12 cellular contexts compared by ENCODE assay signal in the genomic region with DNA sequence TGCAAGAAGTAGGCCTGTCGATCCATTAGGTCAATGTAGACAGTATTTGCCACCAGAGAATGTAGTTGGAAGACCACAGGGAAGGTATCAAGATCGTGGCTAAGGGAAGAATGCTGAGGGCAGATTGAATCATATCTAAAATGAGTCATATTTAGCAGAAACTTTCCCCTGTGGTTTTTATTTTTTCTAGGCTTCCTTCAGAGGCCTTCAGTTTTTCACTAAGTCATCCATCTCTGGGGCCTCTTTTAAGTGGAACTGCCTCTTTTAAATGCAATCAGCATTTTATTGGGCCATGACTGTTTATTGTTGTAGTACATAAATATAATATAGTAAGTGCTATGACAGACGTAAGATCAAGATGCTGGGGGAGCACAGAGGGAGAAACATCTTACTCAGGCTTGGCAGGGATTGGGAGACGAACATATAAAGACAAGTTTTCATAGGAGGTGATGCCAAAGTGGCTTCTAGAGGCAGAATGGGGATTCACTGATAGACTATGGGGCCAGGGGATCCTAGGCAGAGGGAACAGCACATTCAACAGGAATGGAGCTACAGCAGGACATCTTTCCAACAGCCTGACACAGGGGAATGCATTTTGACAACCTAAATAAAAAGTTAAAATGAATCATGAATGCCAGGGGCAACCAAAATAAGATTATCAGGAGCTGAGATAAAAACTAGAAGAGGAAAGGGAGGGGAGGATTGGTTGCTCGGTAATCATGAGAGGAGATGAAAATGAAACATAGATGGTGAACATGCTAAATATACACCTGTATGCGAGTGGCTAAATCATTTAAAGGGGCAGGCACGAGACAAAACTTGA. TPM values are rescaled to one million over a fixed set of nuclear protein-coding genes. Genes with fewer than 3 reads are reported as not detected.
DNase-seq lines count a peak whose midpoint lies in the region; ATAC-seq, FAIRE-seq and TF ChIP-seq lines count a peak whose summit lies in the region.
"Had no signal": no experiment of that assay in that cellular context is flagged by ENCODE, and none has a peak within 500 bp of the region (broad histone marks: within the 10 kb centered on the region; RNA-seq: fewer than 3 reads in every experiment).

No MANE protein-coding gene starts in this region.

- DNase-seq in A549 (ENCODE audit: low read depth in 1 of 2, low spot score in 1 of 2) (peak in 1 of 2 experiments; percentile 4), astrocyte of the hippocampus (ENCODE audit: low read depth, low spot score) (peak; percentile 80), NCI-H2081 (lab: John Stamatoyannopoulos, UW) (no peak), testis (no peak), caudate nucleus (lab: John Stamatoyannopoulos, UW) (no peak), A673 (ENCODE audit: low spot score) (no peak)
- DNase-seq: DND-41, posterior cingulate gyrus had no signal

- no peak for ATAC-seq in A549
- ATAC-seq in GM19395 (IDR thresholded peaks at IDR 0.05; ENCODE audit: unreplicated experiment), result peak; percentile 82
- ATAC-seq in HG03460 (IDR thresholded peaks at IDR 0.05; ENCODE audit: unreplicated experiment), result peak; percentile 68

- H3K36me3 ChIP-seq in testis (ENCODE audit: low read depth, missing control alignments), result no peaks in the 10 kb centered on the region
- no peaks in the 10 kb centered on the region for H3K36me3 ChIP-seq in A673 (ENCODE audit: insufficient read depth, low read length, poor library complexity, severe bottlenecking)
- H3K36me3 ChIP-seq: cardiac muscle cell had no signal

- BruUV-seq in A673 (replicated peaks; lab: Mats Ljungman, UMichigan), result no TSS peak

- H3K27ac ChIP-seq in A549 (peak overlapping the region in 1 of 2 experiments; percentile 10; a peak in 1 of 6 replicates), testis (no peak overlapping the region), caudate nucleus (ENCODE audit: low read depth, low read length) (no peak overlapping the region), A673 (ENCODE audit: low read depth, low read length, poor library complexity, severe bottlenecking) (no peak overlapping the region)
- H3K27ac ChIP-seq: cardiac muscle cell had no signal

- TF ChIP-seq EP300 in A549 (IDR thresholded peaks at IDR 0.05), result no peak

- H3K4me2 ChIP-seq in A549, result no peak overlapping the region

- H3K4me3 ChIP-seq in A549 (no peak overlapping the region), testis (no peak overlapping the region), A673 (ENCODE audit: low read depth, low read length, poor library complexity, severe bottlenecking) (no peak overlapping the region)
- H3K4me3 ChIP-seq: cardiac muscle cell had no signal

- POLR2A ChIA-PET in A549 (lab: Yijun Ruan, JAX), result no interaction called here
- POLR2A ChIA-PET in A673 (lab: Charles Lee; ENCODE audit: low non-redundant PET), result no interaction called here

- no peaks in the 10 kb centered on the region for H3K27me3 ChIP-seq in testis
- H3K27me3 ChIP-seq in A673 (replicated peaks; ENCODE audit: insufficient read depth, low read depth, low read length, poor library complexity), result no peaks in the 10 kb centered on the region
- H3K27me3 ChIP-seq: cardiac muscle cell had no signal

- TF ChIP-seq CTCF in A549 (IDR thresholded peaks at IDR 0.05) (no peak), testis (IDR thresholded peaks at IDR 0.05) (no peak), A673 (conservative IDR thresholded peaks at IDR 0.05; ENCODE audit: low read depth, low read length) (no peak)

- TF ChIP-seq POLR2A in A549 (IDR thresholded peaks at IDR 0.05; ENCODE audit: low read length) (no peak), testis (IDR thresholded peaks at IDR 0.05) (no peak)

- TF ChIP-seq RAD21 in A549 (conservative IDR thresholded peaks at IDR 0.05 in 1 of 2, IDR thresholded peaks at IDR 0.05 in 1 of 2), result no peak

- H3K9me3 ChIP-seq in A549, result no peaks in the 10 kb centered on the region
- H3K9me3 ChIP-seq in testis, result no peaks in the 10 kb centered on the region
- H3K9me3 ChIP-seq in A673 (ENCODE audit: low read depth, low read length, poor library complexity, severe bottlenecking), result no peaks in the 10 kb centered on the region

- FAIRE-seq in A549 (lab: Jason Lieb, UNC), result no peak

- H3K4me1 ChIP-seq in A549 (no peaks in the 10 kb centered on the region), testis (no peaks in the 10 kb centered on the region), A673 (ENCODE audit: insufficient read depth, low read length, poor library complexity, severe bottlenecking) (no peaks in the 10 kb centered on the region)

- CTCF ChIA-PET in A549 (lab: Yijun Ruan, JAX), result no interaction called here
- CTCF ChIA-PET in A673 (lab: Charles Lee), result no interaction called here

- intact Hi-C loops in testis (cut with DNase I; ENCODE audit: low total_unique reads), result no loop called here
- intact Hi-C loops in A673 (cut with micrococcal nuclease; ENCODE audit: unreplicated experiment), result no loop called here

- 63% methylated on average over 7 of the region's 7 CpGs for WGBS in A549 (ENCODE audit: missing lambda C conversion rate)
- 78 to 81% methylated on average over 7 of the region's 7 CpGs for WGBS in testis, 2 donors

TF ChIP-seq in A549, 52 proteins besides CTCF, POLR2A, EP300 and RAD21:
- no peak for TF ChIP-seq ZSCAN20 (CRISPR knock-in tag; IDR thresholded peaks at IDR 0.05)
- TF ChIP-seq RCOR1 (IDR thresholded peaks at IDR 0.05; ENCODE audit: low read depth, low read length), result no peak
- no peak for TF ChIP-seq FOSL2 (IDR thresholded peaks at IDR 0.05)
- 0 out of 2 replicates have a peak, but pooled peaks have one; percentile 6 for TF ChIP-seq FOSL2 (CRISPR knock-in tag; IDR thresholded peaks at IDR 0.05)
- no peak for TF ChIP-seq KDM5A (IDR thresholded peaks at IDR 0.05)
- TF ChIP-seq CEBPB (IDR thresholded peaks at IDR 0.05), result no peak
- TF ChIP-seq RNF2 (IDR thresholded peaks at IDR 0.05; ENCODE audit: borderline replicate concordance, low read depth), result no peak
- TF ChIP-seq, protein P1, sequence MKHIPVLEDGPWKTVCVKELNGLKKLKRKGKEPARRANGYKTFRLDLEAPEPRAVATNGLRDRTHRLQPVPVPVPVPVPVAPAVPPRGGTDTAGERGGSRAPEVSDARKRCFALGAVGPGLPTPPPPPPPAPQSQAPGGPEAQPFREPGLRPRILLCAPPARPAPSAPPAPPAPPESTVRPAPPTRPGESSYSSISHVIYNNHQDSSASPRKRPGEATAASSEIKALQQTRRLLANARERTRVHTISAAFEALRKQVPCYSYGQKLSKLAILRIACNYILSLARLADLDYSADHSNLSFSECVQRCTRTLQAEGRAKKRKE (CRISPR knock-in tag; IDR thresholded peaks at IDR 0.05; ENCODE audit: low read depth), result no peak
- TF ChIP-seq PHF8 (IDR thresholded peaks at IDR 0.05; ENCODE audit: borderline replicate concordance, low read depth), result no peak

RNA-seq across cellular contexts. Expression of a gene that starts 20.1 kb away (rescaled TPM):
- polyA plus RNA-seq in A549 (2011; rRNA removed), result not detected in 2 replicates
- polyA plus RNA-seq in A549 (2012; cell fraction: cytosol; rRNA removed), result not detected in 2 replicates
- not detected in 2 replicates for polyA plus RNA-seq in A549 (2012; cell fraction: nucleus; rRNA removed)
- not detected in 3 replicates for polyA plus RNA-seq in A549 (2017; fragmentation: RNase III; extraction: RNeasy Plus Mini Kit Qiagen cat#74134 plus additional on column Dnase treatment)
- polyA minus RNA-seq in A549 (2011; rRNA and poly(A)+ RNA removed), result not detected in 2 replicates
- total RNA-seq in testis, result 10 to 100 TPM; 16.9 to 31.6 TPM
- polyA plus RNA-seq in testis (ENCODE audit: insufficient read depth, low read depth, low replicate concordance), result 72.2 TPM
- not detected in 2 replicates for total RNA-seq in A673 (2021)
- total RNA-seq: cardiac muscle cell, NCI-H460 had no signal
- polyA plus RNA-seq: cardiac muscle cell had no signal

Comparison
In these comparisons a context has a peak if more than half of its experiments do, and no peak if none do; other contexts are left out.
1. ATAC-seq: peak in GM19395 (single experiment) and HG03460 (single experiment); none in A549 (0 of 2).
2. RNA of a gene that starts 20.1 kb away (total RNA-seq): 16.9 to 31.6 TPM in testis; not detected in A673; every median in the first group is over 10 times any median in the second.